ENCODE assay signal across 1 cellular context in genomic region chrX:46762963-46763362, GRCh38.
TF ChIP-seq lines count a peak whose summit lies in the region.

No MANE protein-coding gene starts in this region.

TF ChIP-seq in HEK293, 187 proteins besides CTCF, POLR2A, EP300 and RAD21 (continued from another document):
- no peak for TF ChIP-seq ZBTB11 (tag by site-specific recombination; conservative IDR thresholded peaks at IDR 0.05; ENCODE audit: low read depth)
- no peak for TF ChIP-seq ZSCAN23 (tag by site-specific recombination; IDR thresholded peaks at IDR 0.05)
- no peak for TF ChIP-seq ZNF324 (tag by site-specific recombination; IDR thresholded peaks at IDR 0.05)
- TF ChIP-seq ZFP41 (tag by site-specific recombination; IDR thresholded peaks at IDR 0.05; ENCODE audit: borderline replicate concordance), result no peak
- TF ChIP-seq ZNF747 (tag by site-specific recombination; IDR thresholded peaks at IDR 0.05), result no peak
- TF ChIP-seq ZNF777 (tag by site-specific recombination; IDR thresholded peaks at IDR 0.05; ENCODE audit: borderline replicate concordance), result no peak
- no peak for TF ChIP-seq ZBTB20 (tag by site-specific recombination; IDR thresholded peaks at IDR 0.05)
- no peak for TF ChIP-seq ZNF585B (tag by site-specific recombination; IDR thresholded peaks at IDR 0.05)
- no peak for TF ChIP-seq ZNF146 (tag by site-specific recombination; IDR thresholded peaks at IDR 0.05)
